ENCODE assay signal across 9 cellular contexts in the genomic region with DNA sequence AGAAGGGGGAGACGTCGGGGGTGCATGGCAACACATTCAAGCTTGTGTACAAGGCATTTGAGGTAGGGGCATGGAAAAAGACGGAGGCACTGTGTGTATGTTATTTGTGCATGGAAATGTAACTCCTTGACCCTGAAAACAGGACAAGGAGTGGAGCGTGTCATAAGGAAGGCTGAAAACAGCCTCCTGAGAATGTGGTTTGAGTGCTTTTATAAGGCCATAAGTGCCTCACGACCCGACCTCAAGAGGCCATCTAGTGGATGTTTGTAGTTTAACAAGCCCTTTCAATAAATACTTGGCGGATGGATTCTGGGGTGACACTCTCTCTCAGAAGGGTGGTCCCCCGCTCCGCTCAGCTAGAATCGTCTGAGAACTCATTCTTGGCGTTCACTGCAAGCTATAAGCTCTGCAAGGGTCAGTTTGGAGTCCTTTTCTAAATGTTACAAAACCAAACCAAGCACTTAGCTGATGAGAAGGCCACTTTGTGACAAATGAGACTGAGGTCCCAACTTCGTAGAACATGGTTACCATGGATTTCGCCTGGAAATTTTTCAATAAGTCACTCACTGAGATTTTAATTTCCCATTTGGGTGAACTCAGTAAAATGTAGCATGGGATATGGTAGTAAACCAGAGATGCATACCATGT. TPM values are rescaled to one million over a fixed set of nuclear protein-coding genes. Genes with fewer than 3 reads are reported as not detected.
A peak's percentile ranks its signal among the peaks of the same experiment; 100 is the strongest.
DNase-seq lines count a peak whose midpoint lies in the region; ATAC-seq and TF ChIP-seq lines count a peak whose summit lies in the region.
"Had no signal": no experiment of that assay in that cellular context is flagged by ENCODE, and none has a peak within 500 bp of the region (broad histone marks: within the 10 kb centered on the region; RNA-seq: fewer than 3 reads in every experiment).

No MANE protein-coding gene starts in this region.

- TF ChIP-seq CTCF in VCaP (conservative IDR thresholded peaks at IDR 0.05) (peak; percentile 72), GM20000 (IDR thresholded peaks at IDR 0.05; ENCODE audit: extremely low read depth, missing control alignments) (no peak)

- ATAC-seq in activated CD8-positive, alpha-beta memory T cell treated with anti-CD3 and anti-CD28 coated beads, Interleukin-2, amount 10 ng/mL, durations not matched to agents 7 days and 5 days, result peak; percentile 53
- ATAC-seq in HG03159 (IDR thresholded peaks at IDR 0.05; ENCODE audit: unreplicated experiment) (peak; percentile 77), HG03460 (IDR thresholded peaks at IDR 0.05; ENCODE audit: unreplicated experiment) (no peak)

- H3K27ac ChIP-seq in VCaP, result no peak overlapping the region

- H3K4me3 Mint-ChIP-seq in activated CD8-positive, alpha-beta memory T cell treated with anti-CD3 and anti-CD28 coated beads, Interleukin-2, amount 10 ng/mL, durations not matched to agents 7 days and 5 days, result no peak overlapping the region
- H3K4me3 Mint-ChIP-seq: activated T-cell treated with anti-CD3 and anti-CD28 coated beads, Interleukin-2, amount 50 U/mL, for 72 hours had no signal

- no peaks in the 10 kb centered on the region for H3K36me3 Mint-ChIP-seq in activated CD8-positive, alpha-beta memory T cell treated with anti-CD3 and anti-CD28 coated beads, Interleukin-2, amount 10 ng/mL, durations not matched to agents 7 days and 5 days

- no peak overlapping the region for H3K27ac Mint-ChIP-seq in activated CD8-positive, alpha-beta memory T cell treated with anti-CD3 and anti-CD28 coated beads, Interleukin-2, amount 10 ng/mL, durations not matched to agents 7 days and 5 days
- H3K27ac Mint-ChIP-seq: activated T-cell treated with anti-CD3 and anti-CD28 coated beads, Interleukin-2, amount 50 U/mL, for 72 hours had no signal

- H3K4me1 Mint-ChIP-seq in activated CD8-positive, alpha-beta memory T cell treated with anti-CD3 and anti-CD28 coated beads, Interleukin-2, amount 10 ng/mL, durations not matched to agents 7 days and 5 days, result peaks cover 8% of the 10 kb centered on the region

- H3K27me3 Mint-ChIP-seq in activated CD8-positive, alpha-beta memory T cell treated with anti-CD3 and anti-CD28 coated beads, Interleukin-2, amount 10 ng/mL, durations not matched to agents 7 days and 5 days, result peaks cover 15% of the 10 kb centered on the region

- no peaks in the 10 kb centered on the region for H3K9me3 Mint-ChIP-seq in activated CD8-positive, alpha-beta memory T cell treated with anti-CD3 and anti-CD28 coated beads, Interleukin-2, amount 10 ng/mL, durations not matched to agents 7 days and 5 days (ENCODE audit: low read depth)
- H3K9me3 Mint-ChIP-seq: activated T-cell treated with anti-CD3 and anti-CD28 coated beads, Interleukin-2, amount 50 U/mL, for 72 hours had no signal

- CTCF ChIA-PET in activated CD8-positive, alpha-beta memory T cell treated with anti-CD3 and anti-CD28 coated beads, Interleukin-2, amount 10 ng/mL, durations not matched to agents 7 days and 5 days (lab: Charles Lee), result interaction anchor here (0.5 to 1.9 kb wide), 6 partner anchors 9 to 123 kb away, joined by 3 to 9 read pairs (median 3); no protein-coding TSS in a partner anchor

- no peak for DNase-seq in activated CD8-positive, alpha-beta memory T cell treated with anti-CD3 and anti-CD28 coated beads, Interleukin-2, amount 10 ng/mL, durations not matched to agents 7 days and 5 days
- DNase-seq in activated CD8-positive, alpha-beta memory T cell treated with anti-CD3 and anti-CD28 coated beads, Interleukin-2, amount 50 U/mL, for 48 hours, result no peak
- DNase-seq in kidney tubule cell (ENCODE audit: low spot score), result peak; percentile 12
- no peak for DNase-seq in hepatic stellate cell (ENCODE audit: low spot score)
- DNase-seq in GM20000 (ENCODE audit: low spot score), result no peak

RNA-seq across cellular contexts. Expression of gene CLCA4, which starts 38.8 kb away (rescaled TPM):
- not detected for total RNA-seq in activated CD8-positive, alpha-beta memory T cell treated with anti-CD3 and anti-CD28 coated beads, Interleukin-2, amount 10 ng/mL, durations not matched to agents 7 days and 5 days
- total RNA-seq: activated T-cell treated with anti-CD3 and anti-CD28 coated beads, Interleukin-2, amount 50 U/mL, for 72 hours had no signal

RNA-seq across cellular contexts. Expression of gene CLCA1, which starts 39.3 kb away (rescaled TPM):
- total RNA-seq in activated CD8-positive, alpha-beta memory T cell treated with anti-CD3 and anti-CD28 coated beads, Interleukin-2, amount 10 ng/mL, durations not matched to agents 7 days and 5 days, result not detected
- total RNA-seq: activated T-cell treated with anti-CD3 and anti-CD28 coated beads, Interleukin-2, amount 50 U/mL, for 72 hours had no signal
